Comparison of ENCODE assay signal across 25 cellular contexts in genomic region chr14:65331652-65332051, GRCh38.
DNase-seq lines count a peak whose midpoint lies in the region; ATAC-seq, FAIRE-seq and TF ChIP-seq lines count a peak whose summit lies in the region.
"Had no signal": no experiment of that assay in that cellular context is flagged by ENCODE, and none has a peak within 500 bp of the region (broad histone marks: within the 10 kb centered on the region; RNA-seq: fewer than 3 reads in every experiment).

No MANE protein-coding gene starts in this region.

- H3K9me3 Mint-ChIP-seq in memory B cell: no peaks in the 10 kb centered on the region
- no peaks in the 10 kb centered on the region for H3K9me3 Mint-ChIP-seq in mesothelial cell of epicardium
- H3K9me3 Mint-ChIP-seq: CD4-positive, CD25-positive, alpha-beta regulatory T cell; GM23338; H9 had no signal

- no peaks in the 10 kb centered on the region for H3K79me2 ChIP-seq in OCI-LY7 (ENCODE audit: insufficient read depth, low read depth, low read length)

- H3K27ac ChIP-seq in BLaER1 treated with 17β-estradiol and CSF1 and Interleukin-3, amounts not matched to agents 10 nM and 100 nM: peak overlapping the region in 2 of 11 experiments; percentile 1 to 49; a peak in 2 of 22 replicates
- peak overlapping the region; percentile 71 for H3K27ac ChIP-seq in OCI-LY7 (ENCODE audit: low read depth, low read length, poor library complexity, severe bottlenecking)
- H3K27ac ChIP-seq in ovary: no peak overlapping the region
- no peak overlapping the region for H3K27ac ChIP-seq in brain microvascular endothelial cell
- H3K27ac ChIP-seq: SJCRH30 had no signal

- H3K36me3 ChIP-seq in BLaER1 treated with 17β-estradiol and CSF1 and Interleukin-3, amounts not matched to agents 10 nM and 100 nM: no peaks in the 10 kb centered on the region
- H3K36me3 ChIP-seq in OCI-LY7 (ENCODE audit: insufficient read depth, low read length): no peaks in the 10 kb centered on the region
- no peaks in the 10 kb centered on the region for H3K36me3 ChIP-seq in ovary
- H3K36me3 ChIP-seq in brain microvascular endothelial cell (replicated peaks): no peaks in the 10 kb centered on the region
- H3K36me3 ChIP-seq: BE2C, SJCRH30 had no signal

- TF ChIP-seq EP300 in ovary (IDR thresholded peaks at IDR 0.05): no peak

- H3K4me2 ChIP-seq in BLaER1 treated with 17β-estradiol and CSF1 and Interleukin-3, amounts not matched to agents 10 nM and 100 nM: peak overlapping the region; percentile 61 to 95 (median 82); a peak in 21 of 22 replicates
- peak overlapping the region; percentile 50 for H3K4me2 ChIP-seq in OCI-LY7 (ENCODE audit: low read length)
- H3K4me2 ChIP-seq: GM23338 had no signal

- H3K9me3 ChIP-seq in BLaER1 treated with 17β-estradiol and CSF1 and Interleukin-3, amounts not matched to agents 10 nM and 100 nM (replicated peaks in 1 of 11): 0 out of 22 replicates have a peak, but pooled peaks cover 0 to 6% (median 0%) of the 10 kb centered on the region in 11 experiments
- H3K9me3 ChIP-seq in OCI-LY7 (ENCODE audit: low read length) (no peaks in the 10 kb centered on the region), ovary (no peaks in the 10 kb centered on the region)
- H3K9me3 ChIP-seq: BE2C, SJCRH30 had no signal

- peaks cover 0 to 19% (median 0%) of the 10 kb centered on the region in 11 experiments; a peak in 3 of 22 replicates for H4K20me1 ChIP-seq in BLaER1 treated with 17β-estradiol and CSF1 and Interleukin-3, amounts not matched to agents 10 nM and 100 nM
- H4K20me1 ChIP-seq in OCI-LY7 (ENCODE audit: insufficient read depth, low read length): no peaks in the 10 kb centered on the region

- no peak overlapping the region for H3K4me3 Mint-ChIP-seq in memory B cell
- no peak overlapping the region for H3K4me3 Mint-ChIP-seq in mesothelial cell of epicardium
- H3K4me3 Mint-ChIP-seq: CD4-positive, CD25-positive, alpha-beta regulatory T cell; GM23338; H9 had no signal

- H3K4me1 Mint-ChIP-seq in memory B cell (peaks cover 52% of the 10 kb centered on the region), mesothelial cell of epicardium (peaks cover 32% of the 10 kb centered on the region)

- H3K27ac Mint-ChIP-seq in memory B cell: peak overlapping the region; percentile 73
- no peak overlapping the region for H3K27ac Mint-ChIP-seq in mesothelial cell of epicardium
- H3K27ac Mint-ChIP-seq: CD4-positive, CD25-positive, alpha-beta regulatory T cell; GM23338; H9 had no signal

- ATAC-seq in memory B cell (ENCODE audit: low read depth): no peak
- ATAC-seq: GM23338, Right ventricle myocardium inferior had no signal

- peaks cover 50 to 64% (median 58%) of the 10 kb centered on the region in 10 experiments for H3K4me1 ChIP-seq in BLaER1 treated with 17β-estradiol and CSF1 and Interleukin-3, amounts not matched to agents 10 nM and 100 nM
- H3K4me1 ChIP-seq in OCI-LY7 (ENCODE audit: insufficient read depth, low read length, poor library complexity, severe bottlenecking): peaks cover 83% of the 10 kb centered on the region
- H3K4me1 ChIP-seq in ovary (ENCODE audit: insufficient read depth): peaks cover 7% of the 10 kb centered on the region
- H3K4me1 ChIP-seq: BE2C, SJCRH30 had no signal

- DNase-seq in GM12891 (ENCODE audit: insufficient read length, low spot score) (no peak), OCI-LY7 (ENCODE audit: low spot score) (no peak), memory B cell (ENCODE audit: low spot score in 2 of 2) (no peak), mesothelial cell of epicardium (ENCODE audit: low spot score in 2 of 2, unreplicated experiment in 2 of 2) (no peak), NCI-H446 treated with DMSO at 0.1 percent for 48 hours (lab: John Stamatoyannopoulos, UW) (no peak), ovary (no peak), brain microvascular endothelial cell (no peak)
- DNase-seq: BE2C; CD4-positive, CD25-positive, alpha-beta regulatory T cell; H9; NCI-H1092 treated with DMSO at 0.1 percent for 48 hours; NCI-H1436; NCI-H187; NCI-H2081 treated with DMSO at 0.1 percent for 48 hours; NCI-H2171 treated with DMSO at 0.1 percent for 48 hours; NCI-H345; NCI-H524; NCI-H748 treated with DMSO at 0.1 percent for 48 hours; PC-3; SJCRH30 had no signal

- WGBS in ovary, 3 donors: 91 to 99% (median 96%) methylated on average over 3 of the region's 3 CpGs

- peak; percentile 47 for FAIRE-seq in GM12891 (lab: Jason Lieb, UNC)
- FAIRE-seq: D721Med, G401.6 had no signal

- H3K9ac ChIP-seq in BLaER1 treated with 17β-estradiol and CSF1 and Interleukin-3, amounts not matched to agents 10 nM and 100 nM: no peak overlapping the region

- CTCF ChIA-PET in OCI-LY7 (lab: Charles Lee; ENCODE audit: unreplicated experiment): interaction anchor here (1.0 to 1.4 kb wide), 3 partner anchors 13 to 31 kb away, joined by 3 read pairs; no protein-coding TSS in a partner anchor

- TF ChIP-seq CTCF in OCI-LY7 (conservative IDR thresholded peaks at IDR 0.05; ENCODE audit: low read length) (no peak), mesothelial cell of epicardium (IDR thresholded peaks at IDR 0.05; ENCODE audit: unreplicated experiment) (no peak), ovary (IDR thresholded peaks at IDR 0.05) (no peak), brain microvascular endothelial cell (IDR thresholded peaks at IDR 0.05; ENCODE audit: low read depth, low read length, missing control alignments) (no peak)

- in situ Hi-C loops in brain microvascular endothelial cell (cut with HindIII; ENCODE audit: low pct_ligation_motif_present, low sequenced_read_pairs): no loop called here

- no TSS peak for BruUV-seq in OCI-LY7 (replicated peaks; lab: Mats Ljungman, UMichigan)

- peak overlapping the region; percentile 3; the same call in 1 of the 2 replicates for H2AFZ ChIP-seq in OCI-LY7 (ENCODE audit: low read length)
- H2AFZ ChIP-seq: GM23338 had no signal

- TF ChIP-seq POLR2A in GM12891 (IDR thresholded peaks at IDR 0.05; ENCODE audit: low read depth, low read length) (no peak), ovary (IDR thresholded peaks at IDR 0.05) (no peak)

- H3K36me3 Mint-ChIP-seq in memory B cell (no peaks in the 10 kb centered on the region), mesothelial cell of epicardium (no peaks in the 10 kb centered on the region)
- H3K36me3 Mint-ChIP-seq: CD4-positive, CD25-positive, alpha-beta regulatory T cell had no signal

- H3K4me3 ChIP-seq in BLaER1 treated with 17β-estradiol and CSF1 and Interleukin-3, amounts not matched to agents 10 nM and 100 nM: no peak overlapping the region
- H3K4me3 ChIP-seq in OCI-LY7 (ENCODE audit: low read depth, low read length, poor library complexity, severe bottlenecking) (no peak overlapping the region), ovary (no peak overlapping the region), brain microvascular endothelial cell (ENCODE audit: low read depth, low read length) (no peak overlapping the region)
- H3K4me3 ChIP-seq: GM23338, SJCRH30 had no signal

- H3K9me2 ChIP-seq in OCI-LY7 (ENCODE audit: insufficient read depth, low read length): no peaks in the 10 kb centered on the region

- intact Hi-C loops in OCI-LY7 (cut with micrococcal nuclease; ENCODE audit: unreplicated experiment): no loop called here
- intact Hi-C loops in ovary (cut with DNase I): no loop called here

- H3K27me3 ChIP-seq in BLaER1 treated with 17β-estradiol and CSF1 and Interleukin-3, amounts not matched to agents 10 nM and 100 nM: peaks cover 0 to 90% (median 0%) of the 10 kb centered on the region in 11 experiments; a peak in 9 of 22 replicates
- H3K27me3 ChIP-seq in ovary (no peaks in the 10 kb centered on the region), brain microvascular endothelial cell (replicated peaks) (no peaks in the 10 kb centered on the region)
- H3K27me3 ChIP-seq: BE2C, SJCRH30 had no signal

- H3K27me3 Mint-ChIP-seq in memory B cell (no peaks in the 10 kb centered on the region), mesothelial cell of epicardium (ENCODE audit: low read depth) (no peaks in the 10 kb centered on the region)
- H3K27me3 Mint-ChIP-seq: CD4-positive, CD25-positive, alpha-beta regulatory T cell had no signal

- POLR2A ChIA-PET in OCI-LY7 (lab: Charles Lee): interaction anchor here (0.6 to 9.4 kb wide), 10 partner anchors 11 to 31 kb away, joined by 3 to 141 read pairs (median 8); no protein-coding TSS in a partner anchor

TF ChIP-seq in GM12891, 5 proteins besides CTCF, POLR2A, EP300 and RAD21:
- TF ChIP-seq PAX5 (IDR thresholded peaks at IDR 0.05; ENCODE audit: insufficient read depth, low read length, severe bottlenecking): no peak
- TF ChIP-seq TAF1 (IDR thresholded peaks at IDR 0.05; ENCODE audit: low read depth, low read length): no peak
- no peak for TF ChIP-seq SPI1 (IDR thresholded peaks at IDR 0.05; ENCODE audit: low read depth, low read length)
- no peak for TF ChIP-seq POU2F2 (IDR thresholded peaks at IDR 0.05; ENCODE audit: low read depth, low read length)
- TF ChIP-seq POLR2AphosphoS5 (IDR thresholded peaks at IDR 0.05; ENCODE audit: low read depth, low read length): no peak
